Comparison of ENCODE assay signal across 1 cellular context in the genomic region with DNA sequence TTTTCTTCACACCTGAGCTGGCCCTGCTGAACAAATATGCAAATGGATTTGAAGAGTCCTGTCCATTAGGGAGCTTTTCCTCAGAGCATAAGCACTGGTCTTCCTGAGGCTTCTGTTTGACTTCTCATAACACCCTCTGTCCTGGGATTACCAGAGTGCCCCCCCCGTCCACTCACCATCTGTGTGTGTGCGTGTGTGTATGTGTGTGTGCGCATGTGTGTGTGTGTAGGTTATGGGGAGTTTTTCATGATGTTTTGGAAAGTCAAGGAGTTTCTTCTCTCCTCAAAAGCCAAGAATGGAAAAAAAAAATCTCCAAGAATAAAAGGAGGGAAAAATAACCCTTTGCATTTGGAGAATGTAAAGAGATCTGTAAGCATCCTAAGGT.
TF ChIP-seq lines count a peak whose summit lies in the region.

No MANE protein-coding gene starts in this region.

TF ChIP-seq in HEK293, 187 proteins besides CTCF, POLR2A, EP300 and RAD21:
- peak; percentile 84 for TF ChIP-seq ZSCAN4 (tag by site-specific recombination; IDR thresholded peaks at IDR 0.05)
- TF ChIP-seq ZNF843 (tag by site-specific recombination; IDR thresholded peaks at IDR 0.05), result no peak
TF ChIP-seq in HEK293: peak in this region for 1.
